In genomic region chr5:158519433-158520025, GRCh38 we compare ENCODE assay signal across 1 cellular context.
TF ChIP-seq lines count a peak whose summit lies in the region.

No MANE protein-coding gene starts in this region.

TF ChIP-seq in HepG2, 621 proteins besides CTCF, POLR2A, EP300 and RAD21 (continued from another document and continues in another):
- TF ChIP-seq, protein P1, sequence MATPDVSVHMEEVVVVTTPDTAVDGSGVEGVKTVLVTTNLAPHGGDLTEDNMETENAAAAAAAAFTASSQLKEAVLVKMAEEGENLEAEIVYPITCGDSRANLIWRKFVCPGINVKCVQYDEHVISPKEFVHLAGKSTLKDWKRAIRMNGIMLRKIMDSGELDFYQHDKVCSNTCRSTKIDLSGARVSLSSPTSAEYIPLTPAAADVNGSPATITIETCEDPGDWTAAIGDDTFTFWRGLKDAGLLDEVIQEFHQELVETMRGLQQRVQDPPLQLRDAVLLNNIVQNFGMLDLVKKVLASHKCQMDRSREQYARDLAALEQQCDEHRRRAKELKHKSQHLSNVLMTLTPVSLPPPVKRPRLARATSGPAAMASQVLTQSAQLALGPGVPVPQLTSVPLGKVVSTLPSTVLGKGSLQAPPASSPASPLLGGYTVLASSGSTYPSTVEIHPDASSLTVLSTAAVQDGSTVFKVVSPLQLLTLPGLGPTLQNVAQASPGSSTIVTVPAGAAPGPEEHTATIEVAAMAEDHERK (CRISPR knock-in tag; IDR thresholded peaks at IDR 0.05; ENCODE audit: low read depth), result no peak
- TF ChIP-seq ZNF30 (CRISPR knock-in tag; IDR thresholded peaks at IDR 0.05) (no peak), SMC3 (IDR thresholded peaks at IDR 0.05; ENCODE audit: low read length) (no peak), HDAC2 (CRISPR knock-in tag; IDR thresholded peaks at IDR 0.05) (peak; percentile 63), ZNF562 (CRISPR knock-in tag; IDR thresholded peaks at IDR 0.05; ENCODE audit: borderline replicate concordance) (no peak), NFYB (CRISPR knock-in tag; IDR thresholded peaks at IDR 0.05) (no peak), ZFP82 (CRISPR knock-in tag; IDR thresholded peaks at IDR 0.05; ENCODE audit: borderline replicate concordance) (no peak), RXRB (CRISPR knock-in tag; IDR thresholded peaks at IDR 0.05; ENCODE audit: borderline replicate concordance) (peak; percentile 42; the same call in 1 of the 2 replicates), ZNF558 (CRISPR knock-in tag; IDR thresholded peaks at IDR 0.05; ENCODE audit: borderline replicate concordance) (no peak), CCDC6 (CRISPR knock-in tag; IDR thresholded peaks at IDR 0.05) (no peak), EHMT2 (IDR thresholded peaks at IDR 0.05; ENCODE audit: borderline replicate concordance, low read depth, low read length) (no peak), BRCA1 (CRISPR knock-in tag; IDR thresholded peaks at IDR 0.05) (no peak), HMGA1 (CRISPR knock-in tag; conservative IDR thresholded peaks at IDR 0.05) (no peak), ZFP36L1 (CRISPR knock-in tag; IDR thresholded peaks at IDR 0.05) (peak; percentile 49; the same call in 1 of the 2 replicates), ZMYM3 (CRISPR knock-in tag; IDR thresholded peaks at IDR 0.05) (no peak), FOSL2 (CRISPR knock-in tag; IDR thresholded peaks at IDR 0.05) (peak; percentile 27; the same call in 1 of the 2 replicates), BRD4 (CRISPR knock-in tag; IDR thresholded peaks at IDR 0.05) (no peak), ZNF75D (CRISPR knock-in tag; IDR thresholded peaks at IDR 0.05; ENCODE audit: borderline replicate concordance) (no peak), BCLAF1 (IDR thresholded peaks at IDR 0.05) (no peak), SIX4 (CRISPR knock-in tag; IDR thresholded peaks at IDR 0.05) (no peak), KDM4B (CRISPR knock-in tag; IDR thresholded peaks at IDR 0.05) (no peak), KLF12 (CRISPR knock-in tag; IDR thresholded peaks at IDR 0.05; ENCODE audit: borderline replicate concordance) (no peak), MIXL1 (CRISPR knock-in tag; IDR thresholded peaks at IDR 0.05) (peak; percentile 92), ZBTB10 (CRISPR knock-in tag; IDR thresholded peaks at IDR 0.05; ENCODE audit: borderline replicate concordance) (no peak), SRF (IDR thresholded peaks at IDR 0.05; ENCODE audit: low read depth, low read length) (peak; percentile 84), ZBTB38 (CRISPR knock-in tag; IDR thresholded peaks at IDR 0.05) (no peak), IRF1 (CRISPR knock-in tag; IDR thresholded peaks at IDR 0.05; ENCODE audit: low read depth) (no peak), ZNF776 (CRISPR knock-in tag; IDR thresholded peaks at IDR 0.05) (no peak), NFYC (CRISPR knock-in tag; IDR thresholded peaks at IDR 0.05) (no peak), BORCS8-MEF2B (CRISPR knock-in tag; IDR thresholded peaks at IDR 0.05) (no peak), HES4 (CRISPR knock-in tag; IDR thresholded peaks at IDR 0.05; ENCODE audit: borderline replicate concordance) (no peak), HOXD1 (CRISPR knock-in tag; IDR thresholded peaks at IDR 0.05) (no peak), TCF12 (IDR thresholded peaks at IDR 0.05) (no peak), TCF12 (CRISPR knock-in tag; IDR thresholded peaks at IDR 0.05) (no peak), ZNF609 (CRISPR knock-in tag; IDR thresholded peaks at IDR 0.05; ENCODE audit: borderline replicate concordance) (peak; percentile 92), DDIT3 (CRISPR knock-in tag; IDR thresholded peaks at IDR 0.05) (no peak), JDP2 (CRISPR knock-in tag; IDR thresholded peaks at IDR 0.05; ENCODE audit: borderline replicate concordance) (no peak), NFIC (IDR thresholded peaks at IDR 0.05; ENCODE audit: low read length) (peak; percentile 49; the same call in 1 of the 2 replicates), SETDB1 (CRISPR knock-in tag; IDR thresholded peaks at IDR 0.05; ENCODE audit: borderline replicate concordance) (no peak), ZFAT (CRISPR knock-in tag; conservative IDR thresholded peaks at IDR 0.05) (no peak), ZFP1 (CRISPR knock-in tag; IDR thresholded peaks at IDR 0.05) (no peak), IKZF4 (CRISPR knock-in tag; IDR thresholded peaks at IDR 0.05; ENCODE audit: borderline replicate concordance, low read depth, not compliant biosample characterization) (no peak), ZNF672 (CRISPR knock-in tag; IDR thresholded peaks at IDR 0.05) (no peak)
- TF ChIP-seq, protein P2, sequence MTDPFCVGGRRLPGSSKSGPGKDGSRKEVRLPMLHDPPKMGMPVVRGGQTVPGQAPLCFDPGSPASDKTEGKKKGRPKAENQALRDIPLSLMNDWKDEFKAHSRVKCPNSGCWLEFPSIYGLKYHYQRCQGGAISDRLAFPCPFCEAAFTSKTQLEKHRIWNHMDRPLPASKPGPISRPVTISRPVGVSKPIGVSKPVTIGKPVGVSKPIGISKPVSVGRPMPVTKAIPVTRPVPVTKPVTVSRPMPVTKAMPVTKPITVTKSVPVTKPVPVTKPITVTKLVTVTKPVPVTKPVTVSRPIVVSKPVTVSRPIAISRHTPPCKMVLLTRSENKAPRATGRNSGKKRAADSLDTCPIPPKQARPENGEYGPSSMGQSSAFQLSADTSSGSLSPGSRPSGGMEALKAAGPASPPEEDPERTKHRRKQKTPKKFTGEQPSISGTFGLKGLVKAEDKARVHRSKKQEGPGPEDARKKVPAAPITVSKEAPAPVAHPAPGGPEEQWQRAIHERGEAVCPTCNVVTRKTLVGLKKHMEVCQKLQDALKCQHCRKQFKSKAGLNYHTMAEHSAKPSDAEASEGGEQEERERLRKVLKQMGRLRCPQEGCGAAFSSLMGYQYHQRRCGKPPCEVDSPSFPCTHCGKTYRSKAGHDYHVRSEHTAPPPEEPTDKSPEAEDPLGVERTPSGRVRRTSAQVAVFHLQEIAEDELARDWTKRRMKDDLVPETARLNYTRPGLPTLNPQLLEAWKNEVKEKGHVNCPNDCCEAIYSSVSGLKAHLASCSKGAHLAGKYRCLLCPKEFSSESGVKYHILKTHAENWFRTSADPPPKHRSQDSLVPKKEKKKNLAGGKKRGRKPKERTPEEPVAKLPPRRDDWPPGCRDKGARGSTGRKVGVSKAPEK (CRISPR knock-in tag; IDR thresholded peaks at IDR 0.05; ENCODE audit: borderline replicate concordance), result no peak
- TF ChIP-seq, protein P3, sequence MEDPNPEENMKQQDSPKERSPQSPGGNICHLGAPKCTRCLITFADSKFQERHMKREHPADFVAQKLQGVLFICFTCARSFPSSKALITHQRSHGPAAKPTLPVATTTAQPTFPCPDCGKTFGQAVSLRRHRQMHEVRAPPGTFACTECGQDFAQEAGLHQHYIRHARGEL (CRISPR knock-in tag; IDR thresholded peaks at IDR 0.05), result no peak
- TF ChIP-seq, protein P4, sequence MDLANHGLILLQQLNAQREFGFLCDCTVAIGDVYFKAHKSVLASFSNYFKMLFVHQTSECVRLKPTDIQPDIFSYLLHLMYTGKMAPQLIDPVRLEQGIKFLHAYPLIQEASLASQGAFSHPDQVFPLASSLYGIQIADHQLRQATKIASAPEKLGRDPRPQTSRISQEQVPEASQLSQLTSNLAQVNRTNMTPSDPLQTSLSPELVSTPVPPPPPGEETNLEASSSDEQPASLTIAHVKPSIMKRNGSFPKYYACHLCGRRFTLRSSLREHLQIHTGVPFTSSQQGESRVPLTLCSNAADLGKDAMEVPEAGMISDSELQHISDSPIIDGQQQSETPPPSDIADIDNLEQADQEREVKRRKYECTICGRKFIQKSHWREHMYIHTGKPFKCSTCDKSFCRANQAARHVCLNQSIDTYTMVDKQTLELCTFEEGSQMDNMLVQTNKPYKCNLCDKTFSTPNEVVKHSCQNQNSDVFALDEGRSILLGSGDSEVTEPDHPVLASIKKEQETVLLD (CRISPR knock-in tag; IDR thresholded peaks at IDR 0.05; ENCODE audit: low read depth), result no peak
- TF ChIP-seq, protein P5, sequence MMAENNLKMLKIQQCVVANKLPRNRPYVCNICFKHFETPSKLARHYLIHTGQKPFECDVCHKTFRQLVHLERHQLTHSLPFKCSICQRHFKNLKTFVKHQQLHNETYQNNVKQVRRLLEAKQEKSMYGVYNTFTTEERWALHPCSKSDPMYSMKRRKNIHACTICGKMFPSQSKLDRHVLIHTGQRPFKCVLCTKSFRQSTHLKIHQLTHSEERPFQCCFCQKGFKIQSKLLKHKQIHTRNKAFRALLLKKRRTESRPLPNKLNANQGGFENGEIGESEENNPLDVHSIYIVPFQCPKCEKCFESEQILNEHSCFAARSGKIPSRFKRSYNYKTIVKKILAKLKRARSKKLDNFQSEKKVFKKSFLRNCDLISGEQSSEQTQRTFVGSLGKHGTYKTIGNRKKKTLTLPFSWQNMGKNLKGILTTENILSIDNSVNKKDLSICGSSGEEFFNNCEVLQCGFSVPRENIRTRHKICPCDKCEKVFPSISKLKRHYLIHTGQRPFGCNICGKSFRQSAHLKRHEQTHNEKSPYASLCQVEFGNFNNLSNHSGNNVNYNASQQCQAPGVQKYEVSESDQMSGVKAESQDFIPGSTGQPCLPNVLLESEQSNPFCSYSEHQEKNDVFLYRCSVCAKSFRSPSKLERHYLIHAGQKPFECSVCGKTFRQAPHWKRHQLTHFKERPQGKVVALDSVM (CRISPR knock-in tag; IDR thresholded peaks at IDR 0.05), result no peak
